In the genomic region with DNA sequence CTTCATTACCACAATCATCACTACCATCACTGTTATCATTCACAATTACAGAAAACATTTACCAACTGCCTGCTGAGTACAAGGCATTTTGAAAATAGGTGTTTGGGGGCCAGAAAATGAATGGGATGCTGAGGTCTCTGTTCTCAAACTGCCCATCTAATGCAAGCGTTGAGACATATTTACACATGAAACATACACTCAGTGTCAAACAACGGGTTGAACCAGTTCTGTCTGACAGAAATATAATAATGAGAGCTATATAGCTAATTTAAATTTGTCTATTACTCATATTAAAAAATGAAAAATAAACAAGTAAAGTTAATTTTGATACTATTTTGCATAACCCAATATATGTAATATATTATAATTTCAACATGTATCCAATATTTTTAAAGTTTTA, we compare ENCODE assay signal across 17 cellular contexts.
DNase-seq lines count a peak whose midpoint lies in the region; FAIRE-seq and TF ChIP-seq lines count a peak whose summit lies in the region.
"Had no signal": no experiment of that assay in that cellular context is flagged by ENCODE, and none has a peak within 500 bp of the region (broad histone marks: within the 10 kb centered on the region; RNA-seq: fewer than 3 reads in every experiment).

No MANE protein-coding gene starts in this region.

- H3K27me3 ChIP-seq in bronchial epithelial cell (ENCODE audit: control insufficient read depth, insufficient read depth, low read length): no peaks in the 10 kb centered on the region

- FAIRE-seq in bronchial epithelial cell (lab: Jason Lieb, UNC): no peak
- FAIRE-seq: GM19239 had no signal

- no peak overlapping the region for H3K4me3 ChIP-seq in bronchial epithelial cell (ENCODE audit: low read depth, low read length)

- peaks cover 6% of the 10 kb centered on the region for H3K4me1 Mint-ChIP-seq in type B pancreatic cell (ENCODE audit: unreplicated experiment)
- H3K4me1 Mint-ChIP-seq: IgD-negative memory B cell had no signal

- no peak overlapping the region for H3K27ac Mint-ChIP-seq in type B pancreatic cell
- H3K27ac Mint-ChIP-seq: IgD-negative memory B cell had no signal

- no peaks in the 10 kb centered on the region for H3K36me3 ChIP-seq in bronchial epithelial cell (ENCODE audit: control insufficient read depth, insufficient read depth, low read length)

- DNase-seq in NCI-H2227 treated with DMSO at 0.1 percent for 48 hours (lab: John Stamatoyannopoulos, UW) (peak; percentile 43), NCI-H2227 (lab: John Stamatoyannopoulos, UW; ENCODE audit: unreplicated experiment) (no peak), NCI-H526 treated with DMSO at 0.1 percent for 48 hours (lab: John Stamatoyannopoulos, UW) (peak; percentile 35), bronchial epithelial cell (ENCODE audit: low read depth) (peak; percentile 30), type B pancreatic cell (ENCODE audit: extremely low spot score, unreplicated experiment) (no peak), NCI-H2107 treated with DMSO at 0.1 percent for 48 hours (lab: John Stamatoyannopoulos, UW; ENCODE audit: unreplicated experiment) (no peak)
- DNase-seq in activated CD4-positive, alpha-beta T cell treated with anti-CD3 and anti-CD28 coated beads for 4 hours: no peak
- no peak for DNase-seq in activated CD4-positive, CD25-positive, alpha-beta regulatory T cell treated with anti-CD3 and anti-CD28 coated beads, Interleukin-2, amount 50 U/mL, for 72 hours
- DNase-seq: AML-193, DND-41, GDM1, HCEC 1CT, NCI-H1694 treated with DMSO at 0.1 percent for 48 hours, NCI-H82, SHP77 treated with DMSO at 0.1 percent for 48 hours had no signal

- peaks cover 3% of the 10 kb centered on the region for H3K27me3 Mint-ChIP-seq in type B pancreatic cell

- H3K9me3 Mint-ChIP-seq in type B pancreatic cell: no peaks in the 10 kb centered on the region

- no peak for TF ChIP-seq CTCF in bronchial epithelial cell (IDR thresholded peaks at IDR 0.05; ENCODE audit: insufficient read depth, low read length, severe bottlenecking)
- no peak for TF ChIP-seq CTCF in type B pancreatic cell (conservative IDR thresholded peaks at IDR 0.05)

- no peak overlapping the region for H3K4me3 Mint-ChIP-seq in type B pancreatic cell
- H3K4me3 Mint-ChIP-seq: IgD-negative memory B cell had no signal

- H3K36me3 Mint-ChIP-seq in type B pancreatic cell: no peaks in the 10 kb centered on the region
- H3K36me3 Mint-ChIP-seq: IgD-negative memory B cell had no signal

Comparison
In these comparisons a context has a peak if more than half of its experiments do, and no peak if none do; other contexts are left out.
1. DNase-seq: peak in NCI-H2227 treated with DMSO at 0.1 percent for 48 hours (single experiment), NCI-H526 treated with DMSO at 0.1 percent for 48 hours (single experiment) and bronchial epithelial cell (single experiment); none in NCI-H2227 (single experiment), activated CD4-positive, alpha-beta T cell treated with anti-CD3 and anti-CD28 coated beads for 4 hours (0 of 2), activated CD4-positive, CD25-positive, alpha-beta regulatory T cell treated with anti-CD3 and anti-CD28 coated beads, Interleukin-2, amount 50 U/mL, for 72 hours (single experiment), type B pancreatic cell (single experiment) and NCI-H2107 treated with DMSO at 0.1 percent for 48 hours (single experiment).